In the genomic region with DNA sequence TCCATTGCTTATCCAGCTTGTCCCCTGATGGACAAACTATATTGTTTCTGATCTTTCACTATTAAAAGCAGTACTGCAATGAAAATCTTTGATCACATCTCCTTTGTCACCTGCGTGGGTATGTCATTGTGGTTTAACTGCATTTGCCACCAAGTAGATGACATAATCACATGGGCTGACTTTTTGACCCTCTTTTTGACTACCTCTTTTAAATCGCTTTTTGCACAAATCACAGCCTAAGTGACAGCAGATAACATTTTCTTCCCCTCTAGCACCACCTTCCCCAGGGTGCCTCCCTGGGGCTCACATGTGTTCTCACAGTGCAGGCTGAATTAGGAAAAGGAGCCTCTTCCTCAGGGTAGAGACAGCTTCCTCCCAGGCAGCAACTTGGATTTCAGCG, we compare ENCODE assay signal across 11 cellular contexts. TPM values are rescaled to one million over a fixed set of nuclear protein-coding genes. Genes with fewer than 3 reads are reported as not detected.
DNase-seq lines count a peak whose midpoint lies in the region; TF ChIP-seq lines count a peak whose summit lies in the region.
"Had no signal": no experiment of that assay in that cellular context is flagged by ENCODE, and none has a peak within 500 bp of the region (broad histone marks: within the 10 kb centered on the region; RNA-seq: fewer than 3 reads in every experiment).

No MANE protein-coding gene starts in this region.

- DNase-seq in COR-L47 (lab: John Stamatoyannopoulos, UW) (peak; percentile 32), astrocyte of the hippocampus (ENCODE audit: low read depth, low spot score) (peak; percentile 34), suprapubic skin (ENCODE audit: low spot score in 2 of 2) (no peak), putamen (ENCODE audit: low spot score) (no peak), Kasumi-1 (lab: John Stamatoyannopoulos, UW) (no peak), GM23248 (no peak)
- DNase-seq: activated gamma-delta T cell treated with Interleukin-2 at 50 U/mL for 16 hours; naive thymus-derived CD8-positive, alpha-beta T cell; SHP77 had no signal

- H3K4me2 ChIP-seq in GM23248 (ENCODE audit: unreplicated experiment): no peak overlapping the region

- H3K4me1 ChIP-seq in HUES48 (ENCODE audit: control insufficient read depth, insufficient read depth, low read length) (peaks cover 24% of the 10 kb centered on the region), mesodermal cell (ENCODE audit: control insufficient read depth, insufficient read depth, low read length, poor library complexity, severe bottlenecking) (peaks cover 6% of the 10 kb centered on the region), suprapubic skin (peaks cover 18% of the 10 kb centered on the region), GM23248 (ENCODE audit: insufficient read depth) (no peaks in the 10 kb centered on the region)

- H3K36me3 ChIP-seq in HUES48 (ENCODE audit: control insufficient read depth, insufficient read depth, low read length): no peaks in the 10 kb centered on the region
- H3K36me3 ChIP-seq in mesodermal cell (ENCODE audit: control insufficient read depth, insufficient read depth, low read length): no peaks in the 10 kb centered on the region
- H3K36me3 ChIP-seq in suprapubic skin: no peaks in the 10 kb centered on the region
- no peaks in the 10 kb centered on the region for H3K36me3 ChIP-seq in GM23248 (ENCODE audit: low read depth)

- H3K4me3 ChIP-seq in HUES48 (ENCODE audit: low read depth, low read length): peak overlapping the region; percentile 60
- H3K4me3 ChIP-seq in mesodermal cell (ENCODE audit: extremely low read depth, insufficient read depth, low read length, poor library complexity, severe bottlenecking): peak overlapping the region; percentile 44
- H3K4me3 ChIP-seq in suprapubic skin: no peak overlapping the region
- H3K4me3 ChIP-seq in GM23248: no peak overlapping the region

- TF ChIP-seq EP300 in suprapubic skin (IDR thresholded peaks at IDR 0.05): no peak

- no peaks in the 10 kb centered on the region for H3K79me2 ChIP-seq in GM23248 (ENCODE audit: insufficient read depth)

- H3K27ac ChIP-seq in HUES48 (ENCODE audit: low read depth, low read length) (no peak overlapping the region), mesodermal cell (ENCODE audit: low read depth, low read length, severe bottlenecking) (no peak overlapping the region), suprapubic skin (no peak overlapping the region), GM23248 (no peak overlapping the region)

- no peak for TF ChIP-seq POLR2A in suprapubic skin (IDR thresholded peaks at IDR 0.05)

- H2AFZ ChIP-seq in GM23248: no peak overlapping the region

- H3K9me2 ChIP-seq in GM23248 (ENCODE audit: insufficient read depth): no peaks in the 10 kb centered on the region

- H3K9ac ChIP-seq in HUES48 (ENCODE audit: low read depth, low read length) (no peak overlapping the region), GM23248 (no peak overlapping the region)

- no peak for TF ChIP-seq CTCF in suprapubic skin (IDR thresholded peaks at IDR 0.05)

- no peaks in the 10 kb centered on the region for H4K20me1 ChIP-seq in GM23248 (ENCODE audit: insufficient read depth)

- H3K9me3 ChIP-seq in HUES48 (ENCODE audit: control insufficient read depth, insufficient read depth, low read length): no peaks in the 10 kb centered on the region
- peaks cover 7% of the 10 kb centered on the region for H3K9me3 ChIP-seq in mesodermal cell (ENCODE audit: control insufficient read depth, low read length)
- H3K9me3 ChIP-seq in suprapubic skin: no peaks in the 10 kb centered on the region
- no peaks in the 10 kb centered on the region for H3K9me3 ChIP-seq in GM23248 (ENCODE audit: low read depth)

- 55 to 56% methylated on average over 2 to 3 of the region's 3 CpGs for WGBS in mesodermal cell (ENCODE audit: insufficient coverage in 2 of 2), 2 experiments
- 79% methylated on average over 3 of the region's 3 CpGs for WGBS in suprapubic skin
- 94 to 96% methylated on average over 3 of the region's 3 CpGs for WGBS in GM23248 (ENCODE audit: low coverage in 1 of 2, low lambda C conversion rate in 2 of 2, missing lambda C conversion rate in 2 of 2), 2 experiments

- in situ Hi-C loops in GM23248 (cut with MboI): no loop called here

- peaks cover 51% of the 10 kb centered on the region for H3K27me3 ChIP-seq in HUES48 (ENCODE audit: control insufficient read depth, insufficient read depth, low read length)
- H3K27me3 ChIP-seq in suprapubic skin: no peaks in the 10 kb centered on the region
- peaks cover 10% of the 10 kb centered on the region for H3K27me3 ChIP-seq in GM23248 (replicated peaks; ENCODE audit: insufficient read depth)

- H3F3A ChIP-seq in GM23248 (ENCODE audit: insufficient read depth): no peaks in the 10 kb centered on the region

RNA-seq across cellular contexts. Expression of a gene that starts 1.1 kb away (rescaled TPM):
- 71.6 TPM for polyA plus RNA-seq in mesodermal cell (2013, experiment 1 of 2)
- polyA plus RNA-seq in mesodermal cell (2013, experiment 2 of 2): 74.4 TPM
- total RNA-seq in suprapubic skin: 10 to 100 TPM in 2 of 4 donors, 1 to 10 TPM in 2; 5.6 to 36.2 (median 13.4) TPM
- total RNA-seq in GM23248 (2014; rRNA removed; shearing (Covaris generic)): not detected in 2 replicates
- polyA plus RNA-seq in GM23248 (2016; fragmentation: Nextera tagmentation; extraction: Ambion mirVana): 0.26 and 0.42 TPM in 2 replicates
- total RNA-seq: naive thymus-derived CD8-positive, alpha-beta T cell had no signal
- polyA plus RNA-seq: naive thymus-derived CD8-positive, alpha-beta T cell had no signal

Comparison
In these comparisons a context has a peak if more than half of its experiments do, and no peak if none do; other contexts are left out.
1. DNase-seq: peak in COR-L47 (single experiment) and astrocyte of the hippocampus (single experiment); none in suprapubic skin (0 of 2), putamen (single experiment), Kasumi-1 (0 of 2) and GM23248 (single experiment).
2. H3K4me3 ChIP-seq: peak in HUES48 (single experiment) and mesodermal cell (single experiment); none in suprapubic skin (single experiment) and GM23248 (single experiment).